ENCODE assay signal across 9 cellular contexts in the genomic region with DNA sequence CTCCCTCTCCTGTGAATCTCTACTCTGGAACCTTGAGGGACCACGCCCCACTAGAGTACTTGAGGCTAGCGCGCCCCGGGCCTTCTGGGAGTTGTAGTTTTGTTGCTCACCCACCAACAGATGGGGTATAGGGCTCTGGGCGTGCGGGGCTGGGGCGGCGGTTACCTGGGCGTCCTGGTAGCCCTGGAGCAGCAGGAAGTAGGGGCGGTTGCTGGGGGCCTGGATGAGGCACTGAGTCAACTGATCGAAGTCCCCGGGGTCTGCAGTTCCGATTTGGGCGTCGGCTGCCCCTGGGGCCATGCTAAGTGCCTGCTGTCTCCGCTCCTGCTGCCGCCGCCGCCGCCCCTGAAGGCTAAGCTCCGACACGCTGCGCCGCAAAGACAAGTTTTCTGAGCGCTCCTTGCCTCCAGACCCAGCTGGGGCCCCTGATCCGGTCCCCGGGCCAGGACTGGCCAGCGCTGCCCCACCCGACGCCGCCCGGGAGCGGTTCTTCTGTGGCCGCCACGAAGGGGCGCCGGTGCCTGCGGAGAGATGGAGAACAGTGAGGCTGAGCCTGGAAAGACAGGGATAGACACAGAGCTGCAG. TPM values are rescaled to one million over a fixed set of nuclear protein-coding genes. Genes with fewer than 3 reads are reported as not detected.
DNase-seq lines count a peak whose midpoint lies in the region; ATAC-seq and TF ChIP-seq lines count a peak whose summit lies in the region.
"Had no signal": no experiment of that assay in that cellular context is flagged by ENCODE, and none has a peak within 500 bp of the region (broad histone marks: within the 10 kb centered on the region; RNA-seq: fewer than 3 reads in every experiment).

No MANE protein-coding gene starts in this region.

- H3K9ac ChIP-seq in iPS-15b (ENCODE audit: low read depth, low read length) = no peak overlapping the region

- H3K4me3 ChIP-seq in A673 (ENCODE audit: low read depth, low read length, poor library complexity, severe bottlenecking) (peak overlapping the region; percentile 43), iPS-15b (ENCODE audit: low read depth, low read length) (peak overlapping the region; percentile 45), SJCRH30 (no peak overlapping the region)
- H3K4me3 ChIP-seq: gastroesophageal sphincter had no signal

- CTCF ChIA-PET in A673 (lab: Charles Lee) = interaction anchor here (0.6 kb wide), 1 partner anchor 151 kb away, joined by 3 read pairs; no protein-coding TSS in a partner anchor

- DNase-seq in A673 (ENCODE audit: low spot score) = peak; percentile 84
- DNase-seq in NCI-H2227 treated with DMSO at 0.1 percent for 48 hours (lab: John Stamatoyannopoulos, UW) = peak; percentile 41
- DNase-seq in activated T-helper 2 cell treated with anti-CD3 and anti-CD28 coated beads, Interferon-gamma antibody, Interleukin-2, Interleukin-4, amounts not matched to agents 10 μg/mL and 5 μg/mL and 100 μg/mL, durations not matched to agents 14 hours and 24 hours and 36 hours (ENCODE audit: low spot score) = no peak
- no peak for DNase-seq in SJCRH30
- DNase-seq: MV-4-11, substantia nigra had no signal

- H3K27ac ChIP-seq in A673 (ENCODE audit: low read depth, low read length, poor library complexity, severe bottlenecking) = peak overlapping the region; percentile 57
- no peak overlapping the region for H3K27ac ChIP-seq in SJCRH30
- H3K27ac ChIP-seq: gastroesophageal sphincter had no signal

- TF ChIP-seq CTCF in A673 (conservative IDR thresholded peaks at IDR 0.05; ENCODE audit: low read depth, low read length) = no peak

- H3K36me3 ChIP-seq in A673 (ENCODE audit: insufficient read depth, low read length, poor library complexity, severe bottlenecking) = no peaks in the 10 kb centered on the region
- peaks cover 3% of the 10 kb centered on the region for H3K36me3 ChIP-seq in iPS-15b (ENCODE audit: control insufficient read depth, insufficient read depth, low read length)
- no peaks in the 10 kb centered on the region for H3K36me3 ChIP-seq in SJCRH30

- peaks cover 3% of the 10 kb centered on the region for H3K4me1 Mint-ChIP-seq in activated T-helper 2 cell treated with anti-CD3 and anti-CD28 coated beads, Interferon-gamma antibody, Interleukin-2, Interleukin-4, amounts not matched to agents 10 μg/mL and 5 μg/mL and 100 μg/mL, durations not matched to agents 14 hours and 24 hours and 36 hours (ENCODE audit: low read depth)

- no peaks in the 10 kb centered on the region for H3K36me3 Mint-ChIP-seq in activated T-helper 2 cell treated with anti-CD3 and anti-CD28 coated beads, Interferon-gamma antibody, Interleukin-2, Interleukin-4, amounts not matched to agents 10 μg/mL and 5 μg/mL and 100 μg/mL, durations not matched to agents 14 hours and 24 hours and 36 hours (ENCODE audit: low read depth)

- H3K9me3 Mint-ChIP-seq in activated T-helper 2 cell treated with anti-CD3 and anti-CD28 coated beads, Interferon-gamma antibody, Interleukin-2, Interleukin-4, amounts not matched to agents 10 μg/mL and 5 μg/mL and 100 μg/mL, durations not matched to agents 14 hours and 24 hours and 36 hours = no peaks in the 10 kb centered on the region

- POLR2A ChIA-PET in A673 (lab: Charles Lee; ENCODE audit: low non-redundant PET) = no interaction called here

- intact Hi-C loops in A673 (cut with micrococcal nuclease; ENCODE audit: unreplicated experiment) = loop anchor here (5.0 kb wide), 1 partner anchor 88 kb away; a partner anchor contains a TSS
- intact Hi-C loops in activated T-helper 2 cell treated with anti-CD3 and anti-CD28 coated beads, Interferon-gamma antibody, Interleukin-2, Interleukin-4, amounts not matched to agents 10 μg/mL and 5 μg/mL and 100 μg/mL, durations not matched to agents 14 hours and 24 hours and 36 hours (cut with micrococcal nuclease) = no loop called here

- H3K27ac Mint-ChIP-seq in activated T-helper 2 cell treated with anti-CD3 and anti-CD28 coated beads, Interferon-gamma antibody, Interleukin-2, Interleukin-4, amounts not matched to agents 10 μg/mL and 5 μg/mL and 100 μg/mL, durations not matched to agents 14 hours and 24 hours and 36 hours = no peak overlapping the region

- H3K4me1 ChIP-seq in A673 (ENCODE audit: insufficient read depth, low read length, poor library complexity, severe bottlenecking) (peaks cover 15% of the 10 kb centered on the region), iPS-15b (ENCODE audit: control insufficient read depth, insufficient read depth, low read length) (peaks cover 3% of the 10 kb centered on the region), SJCRH30 (peaks cover 5% of the 10 kb centered on the region; the same call in 1 of the 2 replicates)

- H3K4me3 Mint-ChIP-seq in activated T-helper 2 cell treated with anti-CD3 and anti-CD28 coated beads, Interferon-gamma antibody, Interleukin-2, Interleukin-4, amounts not matched to agents 10 μg/mL and 5 μg/mL and 100 μg/mL, durations not matched to agents 14 hours and 24 hours and 36 hours (ENCODE audit: low read depth) = no peak overlapping the region

- H3K9me3 ChIP-seq in A673 (ENCODE audit: low read depth, low read length, poor library complexity, severe bottlenecking) (no peaks in the 10 kb centered on the region), iPS-15b (ENCODE audit: control insufficient read depth, insufficient read depth, low read length) (no peaks in the 10 kb centered on the region), SJCRH30 (replicated peaks) (no peaks in the 10 kb centered on the region)
- H3K9me3 ChIP-seq: gastroesophageal sphincter had no signal

- no peaks in the 10 kb centered on the region for H3K27me3 Mint-ChIP-seq in activated T-helper 2 cell treated with anti-CD3 and anti-CD28 coated beads, Interferon-gamma antibody, Interleukin-2, Interleukin-4, amounts not matched to agents 10 μg/mL and 5 μg/mL and 100 μg/mL, durations not matched to agents 14 hours and 24 hours and 36 hours (ENCODE audit: low read depth)

- H3K27me3 ChIP-seq in A673 (replicated peaks; ENCODE audit: insufficient read depth, low read depth, low read length, poor library complexity) = no peaks in the 10 kb centered on the region
- peaks cover 11% of the 10 kb centered on the region for H3K27me3 ChIP-seq in iPS-15b (ENCODE audit: control insufficient read depth, insufficient read depth, low read length)
- no peaks in the 10 kb centered on the region for H3K27me3 ChIP-seq in SJCRH30

- no TSS peak for BruUV-seq in A673 (replicated peaks; lab: Mats Ljungman, UMichigan)

- ATAC-seq in GM21529 (IDR thresholded peaks at IDR 0.05; ENCODE audit: unreplicated experiment) = no peak
- ATAC-seq: gastroesophageal sphincter had no signal

RNA-seq across cellular contexts. Expression of a gene that starts 5.3 kb away (rescaled TPM):
- total RNA-seq in A673 (2021) = 3.8 and 5.0 TPM in 2 replicates
- total RNA-seq in activated T-helper 2 cell treated with anti-CD3 and anti-CD28 coated beads, Interferon-gamma antibody, Interleukin-2, Interleukin-4, amounts not matched to agents 10 μg/mL and 5 μg/mL and 100 μg/mL, durations not matched to agents 14 hours and 24 hours and 36 hours = 0.57 and 1.0 TPM in 2 replicates
- total RNA-seq in SJCRH30 (2014; rRNA removed; shearing (Covaris generic)) = 0.99 and 1.5 TPM in 2 replicates

RNA-seq across cellular contexts. Expression of a gene that starts 11.6 kb away (rescaled TPM):
- not detected in 2 replicates for total RNA-seq in A673 (2021)
- 0.21 TPM in 1 of 2 replicates, not detected in the other for total RNA-seq in activated T-helper 2 cell treated with anti-CD3 and anti-CD28 coated beads, Interferon-gamma antibody, Interleukin-2, Interleukin-4, amounts not matched to agents 10 μg/mL and 5 μg/mL and 100 μg/mL, durations not matched to agents 14 hours and 24 hours and 36 hours
- not detected in 2 replicates for total RNA-seq in SJCRH30 (2014; rRNA removed; shearing (Covaris generic))

RNA-seq across cellular contexts. Expression of a gene that starts 15.6 kb away (rescaled TPM):
- 4.7 and 5.9 TPM in 2 replicates for total RNA-seq in A673 (2021)
- total RNA-seq in activated T-helper 2 cell treated with anti-CD3 and anti-CD28 coated beads, Interferon-gamma antibody, Interleukin-2, Interleukin-4, amounts not matched to agents 10 μg/mL and 5 μg/mL and 100 μg/mL, durations not matched to agents 14 hours and 24 hours and 36 hours = 1.2 and 1.3 TPM in 2 replicates
- total RNA-seq in SJCRH30 (2014; rRNA removed; shearing (Covaris generic)) = 19.5 and 24.5 TPM in 2 replicates

RNA-seq across cellular contexts. Expression of a gene that starts 17.3 kb away (rescaled TPM):
- 0.06 and 0.15 TPM in 2 replicates for total RNA-seq in A673 (2021)
- 0.27 and 0.64 TPM in 2 replicates for total RNA-seq in activated T-helper 2 cell treated with anti-CD3 and anti-CD28 coated beads, Interferon-gamma antibody, Interleukin-2, Interleukin-4, amounts not matched to agents 10 μg/mL and 5 μg/mL and 100 μg/mL, durations not matched to agents 14 hours and 24 hours and 36 hours
- total RNA-seq in SJCRH30 (2014; rRNA removed; shearing (Covaris generic)) = not detected in 2 replicates

RNA-seq across cellular contexts. Expression of a gene that starts 20.2 kb away (rescaled TPM):
- total RNA-seq in A673 (2021) = not detected in 2 replicates
- total RNA-seq in activated T-helper 2 cell treated with anti-CD3 and anti-CD28 coated beads, Interferon-gamma antibody, Interleukin-2, Interleukin-4, amounts not matched to agents 10 μg/mL and 5 μg/mL and 100 μg/mL, durations not matched to agents 14 hours and 24 hours and 36 hours = not detected in 2 replicates
- total RNA-seq in SJCRH30 (2014; rRNA removed; shearing (Covaris generic)) = not detected in 2 replicates
- total RNA-seq: gastroesophageal sphincter had no signal

Comparison
In these comparisons a context has a peak if more than half of its experiments do, and no peak if none do; other contexts are left out.
1. DNase-seq: peak in A673 (single experiment) and NCI-H2227 treated with DMSO at 0.1 percent for 48 hours (single experiment); none in activated T-helper 2 cell treated with anti-CD3 and anti-CD28 coated beads, Interferon-gamma antibody, Interleukin-2, Interleukin-4, amounts not matched to agents 10 μg/mL and 5 μg/mL and 100 μg/mL, durations not matched to agents 14 hours and 24 hours and 36 hours (single experiment) and SJCRH30 (0 of 2).